In the genomic region with DNA sequence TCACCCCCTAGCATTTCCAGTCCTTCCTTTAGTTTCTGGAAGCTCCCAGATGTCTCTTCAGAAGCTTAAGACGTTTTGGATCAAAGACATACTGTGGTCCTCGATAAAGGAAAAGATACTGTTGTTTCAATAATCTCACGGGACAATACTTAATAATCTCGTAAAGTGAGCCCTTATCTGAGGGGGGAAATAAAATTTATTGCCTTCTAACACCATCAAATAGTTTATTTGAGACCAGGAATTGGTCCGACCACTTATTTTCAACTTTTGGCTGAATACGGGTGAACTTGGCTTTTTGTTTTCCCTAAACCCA, we compare ENCODE assay signal across 7 cellular contexts. TPM values are rescaled to one million over a fixed set of nuclear protein-coding genes. Genes with fewer than 3 reads are reported as not detected.
DNase-seq lines count a peak whose midpoint lies in the region; ATAC-seq and TF ChIP-seq lines count a peak whose summit lies in the region.

No MANE protein-coding gene starts in this region.

- H3K9me3 Mint-ChIP-seq in activated T-helper 1 cell treated with anti-CD3 and anti-CD28 coated beads, Interleukin-12 subunit alpha, Interleukin-12 subunit beta, Interleukin-2, Interleukin-4 antibody, amounts not matched to agents 30 ng/mL and 10 ng/mL and 1 ng/mL, durations not matched to agents 14 hours and 24 hours and 36 hours = no peaks in the 10 kb centered on the region
- H3K9me3 Mint-ChIP-seq in stimulated activated memory B cell treated with anti-CD40 and anti-IgM and Interleukin-4, amounts not matched to agents 10 μg/mL and 1 μg/mL and 100 μg/mL, for 72 hours = no peaks in the 10 kb centered on the region

- intact Hi-C loops in activated T-helper 1 cell treated with anti-CD3 and anti-CD28 coated beads, Interleukin-12 subunit alpha, Interleukin-12 subunit beta, Interleukin-2, Interleukin-4 antibody, amounts not matched to agents 30 ng/mL and 10 ng/mL and 1 ng/mL, durations not matched to agents 14 hours and 24 hours and 36 hours (cut with micrococcal nuclease) = loop anchor here (5.0 kb wide), 1 partner anchor 469 kb away; a partner anchor contains a TSS

- H3K4me3 ChIP-seq in HL-60 (replicated peaks; ENCODE audit: insufficient read depth, low read length) = peak overlapping the region; percentile 92
- H3K4me3 ChIP-seq in iPS-20b (ENCODE audit: low read length) = peak overlapping the region; percentile 94

- H3K27ac Mint-ChIP-seq in activated T-helper 1 cell treated with anti-CD3 and anti-CD28 coated beads, Interleukin-12 subunit alpha, Interleukin-12 subunit beta, Interleukin-2, Interleukin-4 antibody, amounts not matched to agents 30 ng/mL and 10 ng/mL and 1 ng/mL, durations not matched to agents 14 hours and 24 hours and 36 hours = peak overlapping the region; percentile 99
- H3K27ac Mint-ChIP-seq in stimulated activated memory B cell treated with anti-CD40 and anti-IgM and Interleukin-4, amounts not matched to agents 10 μg/mL and 1 μg/mL and 100 μg/mL, for 72 hours = peak overlapping the region; percentile 98

- DNase-seq in HL-60 (ENCODE audit: low read depth in 1 of 2, low spot score in 1 of 2) = no peak
- DNase-seq in activated T-helper 1 cell treated with anti-CD3 and anti-CD28 coated beads, Interleukin-12 subunit alpha, Interleukin-12 subunit beta, Interleukin-2, Interleukin-4 antibody, amounts not matched to agents 30 ng/mL and 10 ng/mL and 1 ng/mL, durations not matched to agents 14 hours and 24 hours and 36 hours (ENCODE audit: low spot score) = no peak
- no peak for DNase-seq in NCI-H2171 treated with DMSO at 0.1 percent for 48 hours (lab: John Stamatoyannopoulos, UW)
- DNase-seq in epidermal melanocyte (ENCODE audit: insufficient read length, low spot score) = no peak

- H3K36me3 Mint-ChIP-seq in activated T-helper 1 cell treated with anti-CD3 and anti-CD28 coated beads, Interleukin-12 subunit alpha, Interleukin-12 subunit beta, Interleukin-2, Interleukin-4 antibody, amounts not matched to agents 30 ng/mL and 10 ng/mL and 1 ng/mL, durations not matched to agents 14 hours and 24 hours and 36 hours (ENCODE audit: low read depth) = peaks cover 20% of the 10 kb centered on the region
- H3K36me3 Mint-ChIP-seq in stimulated activated memory B cell treated with anti-CD40 and anti-IgM and Interleukin-4, amounts not matched to agents 10 μg/mL and 1 μg/mL and 100 μg/mL, for 72 hours = peaks cover 18% of the 10 kb centered on the region

- peaks cover 36% of the 10 kb centered on the region for H3K4me1 Mint-ChIP-seq in activated T-helper 1 cell treated with anti-CD3 and anti-CD28 coated beads, Interleukin-12 subunit alpha, Interleukin-12 subunit beta, Interleukin-2, Interleukin-4 antibody, amounts not matched to agents 30 ng/mL and 10 ng/mL and 1 ng/mL, durations not matched to agents 14 hours and 24 hours and 36 hours (ENCODE audit: low read depth)
- peaks cover 27% of the 10 kb centered on the region for H3K4me1 Mint-ChIP-seq in stimulated activated memory B cell treated with anti-CD40 and anti-IgM and Interleukin-4, amounts not matched to agents 10 μg/mL and 1 μg/mL and 100 μg/mL, for 72 hours

- H3K9me3 ChIP-seq in iPS-20b (ENCODE audit: insufficient read depth, low read depth, low read length) = no peaks in the 10 kb centered on the region

- peak overlapping the region; percentile 94; the same call in 1 of the 2 replicates for H3K9ac ChIP-seq in iPS-20b (ENCODE audit: low read depth, low read length)

- H3K36me3 ChIP-seq in iPS-20b (ENCODE audit: insufficient read depth, low read depth, low read length) = peaks cover 9% of the 10 kb centered on the region; the same call in 1 of the 2 replicates

- H3K27ac ChIP-seq in HL-60 (replicated peaks) = no peak overlapping the region
- H3K27ac ChIP-seq in iPS-20b (ENCODE audit: low read length) = no peak overlapping the region

- H3K27me3 Mint-ChIP-seq in activated T-helper 1 cell treated with anti-CD3 and anti-CD28 coated beads, Interleukin-12 subunit alpha, Interleukin-12 subunit beta, Interleukin-2, Interleukin-4 antibody, amounts not matched to agents 30 ng/mL and 10 ng/mL and 1 ng/mL, durations not matched to agents 14 hours and 24 hours and 36 hours (ENCODE audit: insufficient read depth) = peaks cover 4% of the 10 kb centered on the region
- H3K27me3 Mint-ChIP-seq in stimulated activated memory B cell treated with anti-CD40 and anti-IgM and Interleukin-4, amounts not matched to agents 10 μg/mL and 1 μg/mL and 100 μg/mL, for 72 hours = no peaks in the 10 kb centered on the region

- H3K27me3 ChIP-seq in HL-60 (ENCODE audit: insufficient read depth, poor library complexity, severe bottlenecking) (no peaks in the 10 kb centered on the region), iPS-20b (ENCODE audit: insufficient read depth, low read length) (no peaks in the 10 kb centered on the region)

- peaks cover 12% of the 10 kb centered on the region for H3K4me1 ChIP-seq in iPS-20b (ENCODE audit: insufficient read depth, low read length)

- no peak for ATAC-seq in stimulated activated memory B cell treated with anti-CD40 and anti-IgM and Interleukin-4, amounts not matched to agents 10 μg/mL and 1 μg/mL and 100 μg/mL, for 72 hours
- no peak for ATAC-seq in GM21526 (IDR thresholded peaks at IDR 0.05; ENCODE audit: low FRiP score, unreplicated experiment)

- peak overlapping the region; percentile 100 for H3K4me3 Mint-ChIP-seq in activated T-helper 1 cell treated with anti-CD3 and anti-CD28 coated beads, Interleukin-12 subunit alpha, Interleukin-12 subunit beta, Interleukin-2, Interleukin-4 antibody, amounts not matched to agents 30 ng/mL and 10 ng/mL and 1 ng/mL, durations not matched to agents 14 hours and 24 hours and 36 hours
- peak overlapping the region; percentile 100 for H3K4me3 Mint-ChIP-seq in stimulated activated memory B cell treated with anti-CD40 and anti-IgM and Interleukin-4, amounts not matched to agents 10 μg/mL and 1 μg/mL and 100 μg/mL, for 72 hours

- no peak for TF ChIP-seq CTCF in HL-60 (IDR thresholded peaks at IDR 0.05; ENCODE audit: insufficient read depth, low read length)

RNA-seq across cellular contexts. Expression of a gene that starts 0.6 kb away (rescaled TPM):
- total RNA-seq in activated T-helper 1 cell treated with anti-CD3 and anti-CD28 coated beads, Interleukin-12 subunit alpha, Interleukin-12 subunit beta, Interleukin-2, Interleukin-4 antibody, amounts not matched to agents 30 ng/mL and 10 ng/mL and 1 ng/mL, durations not matched to agents 14 hours and 24 hours and 36 hours = 21.5 and 24.1 TPM in 2 replicates
